20 cellular contexts compared by ENCODE assay signal in genomic region chr1:24257373-24257772, GRCh38.
DNase-seq lines count a peak whose midpoint lies in the region; ATAC-seq, FAIRE-seq and TF ChIP-seq lines count a peak whose summit lies in the region.
"Had no signal": no experiment of that assay in that cellular context is flagged by ENCODE, and none has a peak within 500 bp of the region (broad histone marks: within the 10 kb centered on the region; RNA-seq: fewer than 3 reads in every experiment).

No MANE protein-coding gene starts in this region.

- H4K20me1 ChIP-seq in K562 (replicated peaks; ENCODE audit: control insufficient read depth, insufficient read depth, low read length) (no peaks in the 10 kb centered on the region), OCI-LY7 (ENCODE audit: insufficient read depth, low read length) (no peaks in the 10 kb centered on the region)

- no peak for FAIRE-seq in K562 (lab: Jason Lieb, UNC)
- FAIRE-seq in urothelium cell line (lab: Jason Lieb, UNC) = peak; percentile 23
- FAIRE-seq: D721Med, G401.6, GM12892, GM19239, H1 had no signal

- POLR2A ChIA-PET in K562 (lab: Yijun Ruan, JAX) = interaction anchor here (0.6 kb wide), 1 partner anchor 26 kb away, joined by 3 read pairs; no protein-coding TSS in a partner anchor
- POLR2A ChIA-PET in OCI-LY7 (lab: Charles Lee) = interaction anchor here (0.5 kb wide), 1 partner anchor 230 kb away, joined by 3 read pairs; no protein-coding TSS in a partner anchor

- no peak overlapping the region for H3K9ac ChIP-seq in K562 (ENCODE audit: insufficient read depth in 1 of 2, low read depth in 2 of 2, low read length in 2 of 2)

- H3K4me2 ChIP-seq in K562 (ENCODE audit: insufficient read depth, low read length) = no peak overlapping the region
- H3K4me2 ChIP-seq in OCI-LY7 (ENCODE audit: low read length) = no peak overlapping the region

- peak; percentile 46 for DNase-seq in Caki2 (ENCODE audit: low read depth)
- DNase-seq in K562 (ENCODE audit: extremely low read depth in 1 of 4, low spot score in 3 of 4) = no peak
- peak; percentile 87 for DNase-seq in kidney tubule cell (ENCODE audit: low spot score)
- no peak for DNase-seq in urothelium cell line (ENCODE audit: low spot score)
- DNase-seq in HFFc6 = no peak
- DNase-seq in iPS-NIHi11 (ENCODE audit: low spot score) = no peak
- DNase-seq in OCI-LY7 (ENCODE audit: low spot score) = no peak
- DNase-seq: BE2C; CD4-positive, alpha-beta memory T cell; DMS153; DMS79 treated with DMSO at 0.1 percent for 48 hours; EL had no signal

- H3K9me1 ChIP-seq in K562 (ENCODE audit: control insufficient read depth, insufficient read depth, low read length) = no peaks in the 10 kb centered on the region

- H3K36me3 ChIP-seq in K562 (ENCODE audit: control insufficient read depth, insufficient read depth, low read length) = no peaks in the 10 kb centered on the region
- no peaks in the 10 kb centered on the region for H3K36me3 ChIP-seq in OCI-LY7 (ENCODE audit: insufficient read depth, low read length)
- H3K36me3 ChIP-seq: BE2C, HAP-1 had no signal

- peaks cover 2% of the 10 kb centered on the region for H3K9me3 Mint-ChIP-seq in HFFc6

- H3K4me1 Mint-ChIP-seq in HFFc6 (ENCODE audit: low read depth) = peaks cover 3% of the 10 kb centered on the region; the same call in 1 of the 2 replicates
- H3K4me1 Mint-ChIP-seq: CD4-positive, alpha-beta memory T cell had no signal

- H3K79me2 ChIP-seq in K562 (ENCODE audit: control insufficient read depth, insufficient read depth, low read length) = no peaks in the 10 kb centered on the region
- no peaks in the 10 kb centered on the region for H3K79me2 ChIP-seq in OCI-LY7 (ENCODE audit: insufficient read depth, low read depth, low read length)

- no peak overlapping the region for H3K27ac ChIP-seq in K562 (ENCODE audit: extremely low read depth, low read depth, low read length)
- H3K27ac ChIP-seq in OCI-LY7 (ENCODE audit: low read depth, low read length, poor library complexity, severe bottlenecking) = no peak overlapping the region
- H3K27ac ChIP-seq: C4-2B, HL-60 had no signal

- H3K4me3 ChIP-seq in K562 (no peak overlapping the region), OCI-LY7 (ENCODE audit: low read depth, low read length, poor library complexity, severe bottlenecking) (no peak overlapping the region)
- H3K4me3 ChIP-seq: HAP-1 had no signal

- ATAC-seq in K562 = no peak

- H3K36me3 Mint-ChIP-seq in HFFc6 (ENCODE audit: low read depth) = no peaks in the 10 kb centered on the region
- H3K36me3 Mint-ChIP-seq: CD4-positive, alpha-beta memory T cell had no signal

- H3K4me3 Mint-ChIP-seq in HFFc6 = no peak overlapping the region
- H3K4me3 Mint-ChIP-seq: CD4-positive, alpha-beta memory T cell had no signal

- H3K27me3 ChIP-seq in K562 (ENCODE audit: control insufficient read depth in 2 of 2, insufficient read depth in 2 of 2, low read length in 2 of 2) = peaks cover 14 to 37% of the 10 kb centered on the region in 2 experiments
- H3K27me3 ChIP-seq: BE2C had no signal

- no peak for TF ChIP-seq CTCF in K562 (IDR thresholded peaks at IDR 0.05 in 2 of 3, conservative IDR thresholded peaks at IDR 0.05 in 1 of 3; ENCODE audit: insufficient read depth in 2 of 3, low read depth in 1 of 3, low read length in 3 of 3)
- TF ChIP-seq CTCF in HFFc6 (IDR thresholded peaks at IDR 0.05) = no peak
- no peak for TF ChIP-seq CTCF in OCI-LY7 (conservative IDR thresholded peaks at IDR 0.05; ENCODE audit: low read length)

- H3K9me3 ChIP-seq in K562 (replicated peaks; ENCODE audit: control insufficient read depth, insufficient read depth, low read depth, low read length) = no peaks in the 10 kb centered on the region
- no peaks in the 10 kb centered on the region for H3K9me3 ChIP-seq in OCI-LY7 (ENCODE audit: low read length)
- H3K9me3 ChIP-seq: BE2C, HAP-1 had no signal

- TF ChIP-seq EP300 in K562 (IDR thresholded peaks at IDR 0.05; ENCODE audit: low read length) = no peak

- H3K4me1 ChIP-seq in K562 (replicated peaks in 1 of 2; ENCODE audit: control insufficient read depth in 2 of 2, insufficient read depth in 2 of 2, low read length in 2 of 2) = no peaks in the 10 kb centered on the region; a peak in 1 of 5 replicates
- no peaks in the 10 kb centered on the region for H3K4me1 ChIP-seq in OCI-LY7 (ENCODE audit: insufficient read depth, low read length, poor library complexity, severe bottlenecking)
- H3K4me1 ChIP-seq: BE2C, HAP-1 had no signal

- in situ Hi-C loops in Caki2 (cut with HindIII; ENCODE audit: low pct_unique_long_range_greater_than_20kb, low sequenced_read_pairs) (no loop called here), K562 (cut with MboI) (no loop called here)

- no peak for TF ChIP-seq POLR2A in K562 (conservative IDR thresholded peaks at IDR 0.05)

- CTCF ChIA-PET in K562 (lab: Yijun Ruan, JAX; ENCODE audit: low intra/inter-chr PET ratio) = no interaction called here
- CTCF ChIA-PET in OCI-LY7 (lab: Charles Lee; ENCODE audit: unreplicated experiment) = no interaction called here

- peaks cover 15% of the 10 kb centered on the region for H3K27me3 Mint-ChIP-seq in HFFc6 (ENCODE audit: insufficient read depth)

- TF ChIP-seq RAD21 in K562 (CRISPR knock-in tag; conservative IDR thresholded peaks at IDR 0.05 in 1 of 2, IDR thresholded peaks at IDR 0.05 in 1 of 2) = no peak

- WGBS in K562 (ENCODE audit: insufficient coverage, low coverage, missing lambda C conversion rate) = 0% methylated on average over 2 of the region's 2 CpGs

- H3K9me2 ChIP-seq in OCI-LY7 (ENCODE audit: insufficient read depth, low read length) = no peaks in the 10 kb centered on the region

- intact Hi-C loops in K562 (cut with micrococcal nuclease) (no loop called here), OCI-LY7 (cut with micrococcal nuclease; ENCODE audit: unreplicated experiment) (no loop called here)

- no peak overlapping the region for H3K27ac Mint-ChIP-seq in HFFc6
- H3K27ac Mint-ChIP-seq: CD4-positive, alpha-beta memory T cell had no signal

- H2AFZ ChIP-seq in K562 (ENCODE audit: low read depth, low read length) (no peak overlapping the region), OCI-LY7 (ENCODE audit: low read length) (no peak overlapping the region)

- BruUV-seq in K562 (replicated peaks; lab: Mats Ljungman, UMichigan) (no TSS peak), OCI-LY7 (replicated peaks; lab: Mats Ljungman, UMichigan) (no TSS peak)

TF ChIP-seq in K562, 482 proteins besides CTCF, POLR2A, EP300 and RAD21:
- no peak for TF ChIP-seq FOXJ3 (CRISPR knock-in tag; IDR thresholded peaks at IDR 0.05)
- TF ChIP-seq LCOR (CRISPR knock-in tag; IDR thresholded peaks at IDR 0.05) = no peak
- TF ChIP-seq SETDB1 (IDR thresholded peaks at IDR 0.05; ENCODE audit: low read length) = no peak
- TF ChIP-seq RBM25 (IDR thresholded peaks at IDR 0.05; ENCODE audit: low read depth, low read length, severe bottlenecking) = peak; percentile 53
TF ChIP-seq in K562: peak in this region for 1.

Comparison
In these comparisons a context has a peak if more than half of its experiments do, and no peak if none do; other contexts are left out.
1. DNase-seq: peak in Caki2 (single experiment) and kidney tubule cell (single experiment); none in K562 (0 of 4), urothelium cell line (single experiment), HFFc6 (single experiment), iPS-NIHi11 (single experiment) and OCI-LY7 (single experiment).